8 cellular contexts compared by ENCODE assay signal in the genomic region with DNA sequence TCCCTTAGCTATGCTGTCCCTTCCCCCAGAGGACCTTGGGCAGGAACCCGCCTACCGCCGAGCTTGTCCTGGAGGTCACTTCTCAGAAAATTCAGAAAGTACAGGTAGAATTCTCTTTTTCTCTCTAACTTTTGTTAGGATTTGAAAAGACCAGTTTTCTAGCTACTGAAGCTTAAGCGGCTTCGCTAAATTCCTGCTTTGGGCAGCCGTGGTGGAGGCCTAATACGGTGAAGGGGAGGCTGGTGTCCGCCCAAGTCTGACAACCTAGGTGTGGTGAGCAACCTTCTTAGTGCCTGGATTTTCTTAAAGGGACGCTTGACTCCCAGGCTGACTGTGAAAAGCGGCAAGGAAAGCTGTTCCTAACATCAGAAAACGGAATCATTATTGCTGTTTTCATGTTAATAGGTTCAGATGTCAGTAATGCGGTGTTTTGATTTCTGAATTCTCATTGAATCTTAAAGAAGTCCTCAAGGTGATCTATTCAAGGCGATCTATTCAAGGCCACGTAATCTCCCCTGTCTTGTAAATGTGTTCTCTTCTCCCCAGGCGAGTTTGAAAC. TPM values are rescaled to one million over a fixed set of nuclear protein-coding genes. Genes with fewer than 3 reads are reported as not detected.
DNase-seq lines count a peak whose midpoint lies in the region; ATAC-seq and TF ChIP-seq lines count a peak whose summit lies in the region.

No MANE protein-coding gene starts in this region.

- H3K4me1 ChIP-seq in aorta (ENCODE audit: control insufficient read depth in 1 of 2, insufficient read depth in 2 of 2, low read length in 2 of 2) = no peaks in the 10 kb centered on the region

- CTCF ChIA-PET in Calu3 (lab: Charles Lee) = interaction anchor here (0.7 to 1.3 kb wide), 2 partner anchors 134 to 168 kb away, joined by 3 read pairs; no protein-coding TSS in a partner anchor

- DNase-seq in Calu3 (no peak), LoVo (ENCODE audit: low spot score) (peak; percentile 66), cerebellar cortex (ENCODE audit: low spot score) (peak; percentile 34), lung microvascular endothelial cell (ENCODE audit: low read depth in 2 of 2) (peak; percentile 15 to 40), aorta (no peak), NCI-H1694 treated with DMSO at 0.1 percent for 48 hours (lab: John Stamatoyannopoulos, UW) (no peak), pons (ENCODE audit: low spot score) (no peak)

- H3K36me3 ChIP-seq in aorta (ENCODE audit: control insufficient read depth in 1 of 2, insufficient read depth in 2 of 2, low read length in 1 of 2) = no peaks in the 10 kb centered on the region

- peak overlapping the region; percentile 28 to 64 for H3K4me3 ChIP-seq in aorta (ENCODE audit: low read length in 2 of 2)

- H3K27me3 ChIP-seq in aorta (ENCODE audit: control insufficient read depth in 1 of 2, insufficient read depth in 2 of 2, low read length in 1 of 2) = no peaks in the 10 kb centered on the region

- peak overlapping the region; percentile 91 for H3K27ac Mint-ChIP-seq in Calu3 (ENCODE audit: unreplicated experiment)

- intact Hi-C loops in Calu3 (cut with micrococcal nuclease; ENCODE audit: unreplicated experiment) (loop anchor here (2.0 to 5.0 kb wide), 2 partner anchors 47 to 132 kb away; no protein-coding TSS in a partner anchor), aorta (cut with DNase I) (no loop called here)

- H3K36me3 Mint-ChIP-seq in Calu3 (ENCODE audit: insufficient read depth, unreplicated experiment) = peaks cover 36% of the 10 kb centered on the region

- no peak for ATAC-seq in aorta (ENCODE audit: low FRiP score)
- ATAC-seq in HG03565 (IDR thresholded peaks at IDR 0.05; ENCODE audit: unreplicated experiment) = no peak

- H3K27ac ChIP-seq in aorta (ENCODE audit: low read depth in 1 of 2, low read length in 2 of 2) = no peak overlapping the region

- peak overlapping the region; percentile 98 for H3K4me3 Mint-ChIP-seq in Calu3 (ENCODE audit: low read depth, unreplicated experiment)

- WGBS in aorta, 2 donors = 12 to 14% methylated on average over 15 of the region's 15 CpGs

- no peak for TF ChIP-seq CTCF in Calu3 (IDR thresholded peaks at IDR 0.05; ENCODE audit: unreplicated experiment)

- H3K27me3 Mint-ChIP-seq in Calu3 (ENCODE audit: unreplicated experiment) = no peaks in the 10 kb centered on the region

- H3K4me1 Mint-ChIP-seq in Calu3 (ENCODE audit: low read depth, unreplicated experiment) = peaks cover 7% of the 10 kb centered on the region

- H3K9me3 Mint-ChIP-seq in Calu3 (ENCODE audit: low read depth, unreplicated experiment) = no peaks in the 10 kb centered on the region

- no peaks in the 10 kb centered on the region for H3K9me3 ChIP-seq in aorta (ENCODE audit: control insufficient read depth, low read length)

- TSS peak; percentile 75 for BruUV-seq in Calu3 (replicated peaks; lab: Mats Ljungman, UMichigan)

RNA-seq across cellular contexts. Expression of a gene that starts 0.8 kb away (rescaled TPM):
- total RNA-seq in Calu3 (2022) (37.4 and 38.6 TPM in 2 replicates), lung microvascular endothelial cell (9.2 and 9.9 TPM in 2 replicates), aorta (10 to 100 TPM; 40.4 to 46.9 TPM)
- polyA plus RNA-seq in aorta = 1 to 10 TPM; 5.5 to 7.5 TPM

Comparison
In these comparisons a context has a peak if more than half of its experiments do, and no peak if none do; other contexts are left out.
1. DNase-seq: peak in LoVo (single experiment), cerebellar cortex (single experiment) and lung microvascular endothelial cell (2 of 2); none in Calu3 (single experiment), aorta (0 of 2), NCI-H1694 treated with DMSO at 0.1 percent for 48 hours (single experiment) and pons (single experiment).